In genomic region chr7:151925446-151926335, GRCh38 we compare ENCODE assay signal across 1 cellular context.
TF ChIP-seq lines count a peak whose summit lies in the region.

No MANE protein-coding gene starts in this region.

TF ChIP-seq in WTC11, 78 proteins besides CTCF, POLR2A, EP300 and RAD21 (continued from another document):
- no peak for TF ChIP-seq ZBTB21 (CRISPR knock-in tag; IDR thresholded peaks at IDR 0.05; ENCODE audit: borderline replicate concordance)
- TF ChIP-seq ZNF317 (CRISPR knock-in tag; IDR thresholded peaks at IDR 0.05; ENCODE audit: borderline replicate concordance, low read depth) = no peak
TF ChIP-seq in WTC11: peak in this region for 0.
